Comparison of ENCODE assay signal across 27 cellular contexts in the genomic region with DNA sequence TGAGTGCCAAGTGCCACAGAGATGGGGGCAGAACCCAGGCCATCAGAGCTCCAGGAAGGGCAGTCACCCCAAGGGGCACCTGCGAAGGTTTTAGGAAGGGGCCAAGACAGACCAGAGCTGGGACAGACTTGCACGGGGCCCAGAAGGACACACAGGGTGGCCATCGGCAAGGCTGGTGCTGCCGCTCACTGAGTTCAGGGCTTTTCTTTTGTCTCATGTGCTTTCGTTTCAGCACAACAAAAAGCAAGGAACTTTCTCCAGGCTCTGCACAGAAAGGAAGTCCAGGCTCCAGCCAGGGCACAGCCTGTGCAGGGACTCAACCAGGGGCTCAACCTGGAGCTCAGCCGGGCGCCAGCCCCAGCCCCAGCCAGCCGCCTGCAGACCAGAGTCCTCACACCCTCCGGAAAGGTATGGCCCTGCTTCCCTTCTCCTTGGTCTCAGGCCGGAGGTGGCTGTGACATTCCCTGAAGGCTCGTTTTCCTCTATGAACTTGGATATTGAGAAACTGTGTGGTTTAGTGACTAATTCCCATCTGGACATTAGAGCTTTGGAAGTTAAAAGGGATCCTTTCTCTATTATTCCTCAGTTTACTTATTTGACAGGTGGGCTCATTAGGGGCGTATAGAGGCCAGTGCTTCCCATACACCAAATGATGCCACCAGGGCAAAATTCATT.
"Had no signal": no experiment of that assay in that cellular context is flagged by ENCODE, and none has a peak within 500 bp of the region (broad histone marks: within the 10 kb centered on the region; RNA-seq: fewer than 3 reads in every experiment).

No MANE protein-coding gene starts in this region.

- H3K36me3 ChIP-seq: neutrophil, ovary, right atrium auricular region, tibial artery, WERI-Rb-1 had no signal

- H3K4me1 ChIP-seq: psoas muscle had no signal

- H3K27me3 Mint-ChIP-seq: brain had no signal

- H2AFZ ChIP-seq: hepatocyte had no signal

- ATAC-seq: activated CD8-positive, alpha-beta T cell treated with anti-CD3 and anti-CD28 coated beads, Interleukin-2, amount 10 ng/mL, durations not matched to agents 7 days and 5 days; activated naive CD8-positive, alpha-beta T cell treated with anti-CD3 and anti-CD28 coated beads, Interleukin-2, amount 50 U/mL, for 24 hours; left ventricle myocardium superior; natural killer cell treated with Interleukin-12 subunit alpha and Interleukin-12 subunit beta and Interleukin-15 and Interleukin-18, amount 100 ng/mL, for 72 hours; psoas muscle; stimulated activated effector memory CD8-positive, alpha-beta T cell treated with anti-CD3 and anti-CD28 coated beads, Interleukin-12 subunit alpha, Interleukin-12 subunit beta, amount 100 ng/mL, for 72 hours; stimulated activated naive CD8-positive, alpha-beta T cell treated with anti-CD3 and anti-CD28 coated beads, Interleukin-15, amount 100 ng/mL, for 72 hours had no signal

- H3K36me3 Mint-ChIP-seq: natural killer cell treated with Interleukin-12 subunit alpha and Interleukin-12 subunit beta and Interleukin-15 and Interleukin-18, amount 100 ng/mL, for 72 hours had no signal

- H3K9me3 Mint-ChIP-seq: activated naive CD8-positive, alpha-beta T cell treated with anti-CD3 and anti-CD28 coated beads, Interleukin-2, amount 50 U/mL, for 24 hours; activated T-helper 1 cell treated with anti-CD3 and anti-CD28 coated beads, Interleukin-12 subunit alpha, Interleukin-12 subunit beta, Interleukin-2, Interleukin-4 antibody, amounts not matched to agents 30 ng/mL and 10 ng/mL and 1 ng/mL, durations not matched to agents 14 hours and 24 hours and 36 hours; brain; stimulated activated naive CD8-positive, alpha-beta T cell treated with anti-CD3 and anti-CD28 coated beads, Interleukin-15, amount 100 ng/mL, for 72 hours had no signal

- H3K4me3 ChIP-seq: hepatocyte, ovary, psoas muscle, right atrium auricular region, tibial artery had no signal

- H3K79me2 ChIP-seq: hepatocyte had no signal

- H3K4me3 Mint-ChIP-seq: activated CD8-positive, alpha-beta T cell treated with anti-CD3 and anti-CD28 coated beads, Interleukin-2, amount 10 ng/mL, durations not matched to agents 7 days and 5 days; activated naive CD8-positive, alpha-beta T cell treated with anti-CD3 and anti-CD28 coated beads, Interleukin-2, amount 50 U/mL, for 24 hours; activated T-helper 1 cell treated with anti-CD3 and anti-CD28 coated beads, Interleukin-12 subunit alpha, Interleukin-12 subunit beta, Interleukin-2, Interleukin-4 antibody, amounts not matched to agents 30 ng/mL and 10 ng/mL and 1 ng/mL, durations not matched to agents 14 hours and 24 hours and 36 hours; brain; natural killer cell treated with Interleukin-12 subunit alpha and Interleukin-12 subunit beta and Interleukin-15 and Interleukin-18, amount 100 ng/mL, for 72 hours; stimulated activated effector memory CD8-positive, alpha-beta T cell treated with anti-CD3 and anti-CD28 coated beads, Interleukin-12 subunit alpha, Interleukin-12 subunit beta, amount 100 ng/mL, for 72 hours; stimulated activated naive CD8-positive, alpha-beta T cell treated with anti-CD3 and anti-CD28 coated beads, Interleukin-15, amount 100 ng/mL, for 72 hours; T-helper 2 cell treated with Interferon-gamma antibody and Interleukin-4, amounts not matched to agents 5 μg/mL and 100 μg/mL, for 36 hours had no signal

- H3K27ac Mint-ChIP-seq: activated CD8-positive, alpha-beta T cell treated with anti-CD3 and anti-CD28 coated beads, Interleukin-2, amount 10 ng/mL, durations not matched to agents 7 days and 5 days; activated naive CD8-positive, alpha-beta T cell treated with anti-CD3 and anti-CD28 coated beads, Interleukin-2, amount 50 U/mL, for 24 hours; activated T-helper 1 cell treated with anti-CD3 and anti-CD28 coated beads, Interleukin-12 subunit alpha, Interleukin-12 subunit beta, Interleukin-2, Interleukin-4 antibody, amounts not matched to agents 30 ng/mL and 10 ng/mL and 1 ng/mL, durations not matched to agents 14 hours and 24 hours and 36 hours; natural killer cell treated with Interleukin-12 subunit alpha and Interleukin-12 subunit beta and Interleukin-15 and Interleukin-18, amount 100 ng/mL, for 72 hours; stimulated activated effector memory CD8-positive, alpha-beta T cell treated with anti-CD3 and anti-CD28 coated beads, Interleukin-12 subunit alpha, Interleukin-12 subunit beta, amount 100 ng/mL, for 72 hours; stimulated activated naive CD8-positive, alpha-beta T cell treated with anti-CD3 and anti-CD28 coated beads, Interleukin-15, amount 100 ng/mL, for 72 hours; T-helper 2 cell treated with Interferon-gamma antibody and Interleukin-4, amounts not matched to agents 5 μg/mL and 100 μg/mL, for 36 hours had no signal

- H3K27me3 ChIP-seq: hepatocyte, ovary, right atrium auricular region, tibial artery had no signal

- H3K9me3 ChIP-seq: neutrophil, ovary, psoas muscle, right atrium auricular region, tibial artery had no signal

- H3K27ac ChIP-seq: hepatocyte, neutrophil, ovary, psoas muscle, right atrium auricular region, tibial artery, WERI-Rb-1 had no signal

- DNase-seq: activated CD4-positive, alpha-beta T cell treated with anti-CD3 and anti-CD28 coated beads for 1 hour; activated CD4-positive, alpha-beta T cell treated with anti-CD3 and anti-CD28 coated beads, Interleukin-2, amount 50 U/mL, for 1 hour; activated CD8-positive, alpha-beta T cell treated with anti-CD3 and anti-CD28 coated beads, Interleukin-2, amount 10 ng/mL, durations not matched to agents 7 days and 5 days; activated gamma-delta T cell; activated naive CD4-positive, alpha-beta T cell treated with anti-CD3 and anti-CD28 coated beads, Interleukin-2, amount 50 U/mL, for 16 hours; activated naive CD8-positive, alpha-beta T cell treated with anti-CD3 and anti-CD28 coated beads, Interleukin-2, amount 50 U/mL, for 24 hours; anterior cingulate cortex; effector CD4-positive, alpha-beta T cell; erythroblast; glutamatergic neuron; left ventricle myocardium superior; midbrain; ovary; psoas muscle; stimulated activated CD4-positive, alpha-beta T cell treated with anti-CD3 and anti-CD28 coated beads, Interleukin-12 subunit alpha, Interleukin-12 subunit beta, amount 100 ng/mL, for 4 hours; stimulated activated CD4-positive, alpha-beta T cell treated with anti-CD3 and anti-CD28 coated beads, Interleukin-1b, Interleukin-23, amount 100 ng/mL, for 48 hours; stimulated activated naive CD8-positive, alpha-beta T cell treated with anti-CD3 and anti-CD28 coated beads, Interleukin-15, amount 100 ng/mL, for 72 hours; tibial artery; WERI-Rb-1 had no signal

- H3K4me2 ChIP-seq: hepatocyte had no signal
